Comparison of ENCODE assay signal across 1 cellular context in genomic region chr1:16163882-16164820, GRCh38.
TF ChIP-seq lines count a peak whose summit lies in the region.

No MANE protein-coding gene starts in this region.

TF ChIP-seq in HepG2, 621 proteins besides CTCF, POLR2A, EP300 and RAD21 (continued from another document and continues in another):
- TF ChIP-seq GABPA (IDR thresholded peaks at IDR 0.05; ENCODE audit: low read depth, low read length) (no peak), GABPA (CRISPR knock-in tag; IDR thresholded peaks at IDR 0.05; ENCODE audit: low read depth) (no peak; the same call in 1 of the 2 replicates), NBN (conservative IDR thresholded peaks at IDR 0.05) (no peak), ZNF33A (CRISPR knock-in tag; IDR thresholded peaks at IDR 0.05; ENCODE audit: borderline replicate concordance) (no peak), NR2F6 (IDR thresholded peaks at IDR 0.05) (0 out of 2 replicates have a peak, but pooled peaks have one; percentile 5), NR2F6 (CRISPR knock-in tag; IDR thresholded peaks at IDR 0.05) (peak; percentile 66), ZNF672 (CRISPR knock-in tag; IDR thresholded peaks at IDR 0.05) (no peak), TIGD3 (CRISPR knock-in tag; IDR thresholded peaks at IDR 0.05; ENCODE audit: borderline replicate concordance) (no peak), TEAD2 (CRISPR knock-in tag; IDR thresholded peaks at IDR 0.05) (no peak), ZNF614 (CRISPR knock-in tag; IDR thresholded peaks at IDR 0.05; ENCODE audit: borderline replicate concordance) (peak; percentile 67; the same call in 1 of the 2 replicates), FOXP1 (IDR thresholded peaks at IDR 0.05) (no peak), FOXP1 (CRISPR knock-in tag; IDR thresholded peaks at IDR 0.05) (peak; percentile 77), ATF1 (CRISPR knock-in tag; IDR thresholded peaks at IDR 0.05) (peak; percentile 79), SP4 (CRISPR knock-in tag; IDR thresholded peaks at IDR 0.05) (no peak), XRCC5 (optimal IDR thresholded peaks at IDR 0.05; ENCODE audit: low read length) (peak; percentile 50), NR2C2 (CRISPR knock-in tag; IDR thresholded peaks at IDR 0.05; ENCODE audit: borderline replicate concordance) (peak; percentile 43; the same call in 1 of the 2 replicates), MTF1 (CRISPR knock-in tag; IDR thresholded peaks at IDR 0.05) (no peak), CBX5 (CRISPR knock-in tag; IDR thresholded peaks at IDR 0.05; ENCODE audit: borderline replicate concordance) (peak; percentile 68; the same call in 1 of the 2 replicates), CREB1 (IDR thresholded peaks at IDR 0.05) (peak; percentile 98), CREB1 (CRISPR knock-in tag; IDR thresholded peaks at IDR 0.05) (peak; percentile 88; the same call in 1 of the 2 replicates), TFE3 (CRISPR knock-in tag; IDR thresholded peaks at IDR 0.05) (peak; percentile 59; the same call in 1 of the 2 replicates), ZBTB7B (CRISPR knock-in tag; IDR thresholded peaks at IDR 0.05) (0 out of 2 replicates have a peak, but pooled peaks have one; percentile 19), PITX1 (CRISPR knock-in tag; IDR thresholded peaks at IDR 0.05) (no peak), AKAP8 (CRISPR knock-in tag; IDR thresholded peaks at IDR 0.05) (no peak), ZHX1 (CRISPR knock-in tag; IDR thresholded peaks at IDR 0.05; ENCODE audit: low read depth) (peak; percentile 39; the same call in 1 of the 2 replicates), ZNF468 (CRISPR knock-in tag; IDR thresholded peaks at IDR 0.05) (no peak), ZNF335 (CRISPR knock-in tag; IDR thresholded peaks at IDR 0.05) (peak; percentile 56; the same call in 1 of the 2 replicates), ZFP1 (CRISPR knock-in tag; IDR thresholded peaks at IDR 0.05) (no peak), SOX5 (CRISPR knock-in tag; IDR thresholded peaks at IDR 0.05; ENCODE audit: borderline replicate concordance) (peak; percentile 75), AKNA (CRISPR knock-in tag; IDR thresholded peaks at IDR 0.05; ENCODE audit: borderline replicate concordance) (no peak), RERE (CRISPR knock-in tag; IDR thresholded peaks at IDR 0.05; ENCODE audit: low read depth) (peak; percentile 58; the same call in 1 of the 2 replicates), MLLT10 (CRISPR knock-in tag; IDR thresholded peaks at IDR 0.05) (no peak), ZNF788 (CRISPR knock-in tag; IDR thresholded peaks at IDR 0.05; ENCODE audit: borderline replicate concordance) (no peak; the same call in 1 of the 2 replicates), ZNF557 (CRISPR knock-in tag; IDR thresholded peaks at IDR 0.05) (0 out of 2 replicates have a peak, but pooled peaks have one; percentile 59), CENPBD1 (CRISPR knock-in tag; IDR thresholded peaks at IDR 0.05; ENCODE audit: borderline replicate concordance, low read depth) (no peak), ZBTB49 (CRISPR knock-in tag; IDR thresholded peaks at IDR 0.05; ENCODE audit: borderline replicate concordance) (no peak), ELK4 (CRISPR knock-in tag; IDR thresholded peaks at IDR 0.05; ENCODE audit: borderline replicate concordance) (no peak), ESRRA (CRISPR knock-in tag; IDR thresholded peaks at IDR 0.05; ENCODE audit: low read depth) (peak; percentile 47; the same call in 1 of the 2 replicates), ATM (IDR thresholded peaks at IDR 0.05; ENCODE audit: borderline replicate concordance) (no peak), NKX3-1 (CRISPR knock-in tag; IDR thresholded peaks at IDR 0.05) (no peak)
